ENCODE assay signal across 7 cellular contexts in genomic region chr13:114132419-114133121, GRCh38. TPM values are rescaled to one million over a fixed set of nuclear protein-coding genes. Genes with fewer than 3 reads are reported as not detected.
A peak's percentile ranks its signal among the peaks of the same experiment; 100 is the strongest.
DNase-seq lines count a peak whose midpoint lies in the region; TF ChIP-seq lines count a peak whose summit lies in the region.

A gene with protein sequence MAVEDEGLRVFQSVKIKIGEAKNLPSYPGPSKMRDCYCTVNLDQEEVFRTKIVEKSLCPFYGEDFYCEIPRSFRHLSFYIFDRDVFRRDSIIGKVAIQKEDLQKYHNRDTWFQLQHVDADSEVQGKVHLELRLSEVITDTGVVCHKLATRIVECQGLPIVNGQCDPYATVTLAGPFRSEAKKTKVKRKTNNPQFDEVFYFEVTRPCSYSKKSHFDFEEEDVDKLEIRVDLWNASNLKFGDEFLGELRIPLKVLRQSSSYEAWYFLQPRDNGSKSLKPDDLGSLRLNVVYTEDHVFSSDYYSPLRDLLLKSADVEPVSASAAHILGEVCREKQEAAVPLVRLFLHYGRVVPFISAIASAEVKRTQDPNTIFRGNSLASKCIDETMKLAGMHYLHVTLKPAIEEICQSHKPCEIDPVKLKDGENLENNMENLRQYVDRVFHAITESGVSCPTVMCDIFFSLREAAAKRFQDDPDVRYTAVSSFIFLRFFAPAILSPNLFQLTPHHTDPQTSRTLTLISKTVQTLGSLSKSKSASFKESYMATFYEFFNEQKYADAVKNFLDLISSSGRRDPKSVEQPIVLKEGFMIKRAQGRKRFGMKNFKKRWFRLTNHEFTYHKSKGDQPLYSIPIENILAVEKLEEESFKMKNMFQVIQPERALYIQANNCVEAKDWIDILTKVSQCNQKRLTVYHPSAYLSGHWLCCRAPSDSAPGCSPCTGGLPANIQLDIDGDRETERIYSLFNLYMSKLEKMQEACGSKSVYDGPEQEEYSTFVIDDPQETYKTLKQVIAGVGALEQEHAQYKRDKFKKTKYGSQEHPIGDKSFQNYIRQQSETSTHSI (minus strand): TSS chr13:114132623. CDS start chr13:114132489, 134 bp downstream.

- H3K36me3 ChIP-seq in HAP-1 (replicated peaks) (no peaks in the 10 kb centered on the region), breast epithelium (no peaks in the 10 kb centered on the region)

- in situ Hi-C loops in HAP-1 (cut with MboI; ENCODE audit: low sequenced_read_pairs), result no loop called here

- H3K4me1 ChIP-seq in HAP-1, result peaks cover 3% of the 10 kb centered on the region; the same call in 1 of the 2 replicates
- H3K4me1 ChIP-seq in breast epithelium, result peaks cover 6 to 8% of the 10 kb centered on the region in 2 donors

- peak within 1 kb of the TSS; percentile 67 to 80 for H3K27ac ChIP-seq in breast epithelium

- DNase-seq in HAP-1 (ENCODE audit: low spot score in 2 of 2) (peak; percentile 85 to 86), M059J (ENCODE audit: low read depth) (peak; percentile 72), T1000 (lab: John Stamatoyannopoulos, UW) (peak; percentile 50), breast epithelium (ENCODE audit: low spot score in 2 of 2) (no peak), renal cortical epithelial cell (ENCODE audit: low read depth) (peak; percentile 38)

- H3K27me3 ChIP-seq in HAP-1 (ENCODE audit: low read depth) (no peaks in the 10 kb centered on the region), breast epithelium (no peaks in the 10 kb centered on the region)

- TF ChIP-seq CTCF in GM12875 (IDR thresholded peaks at IDR 0.05; ENCODE audit: borderline replicate concordance, insufficient read depth, low read depth, low read length) (no peak), breast epithelium (IDR thresholded peaks at IDR 0.05) (no peak)

- H3K9me3 ChIP-seq in HAP-1, result no peaks in the 10 kb centered on the region
- H3K9me3 ChIP-seq in breast epithelium, result no peaks in the 10 kb centered on the region

- H3K4me3 ChIP-seq in GM12875 (ENCODE audit: low read depth, low read length), result peak within 1 kb of the TSS; percentile 97
- peak within 1 kb of the TSS; percentile 47 for H3K4me3 ChIP-seq in HAP-1
- H3K4me3 ChIP-seq in breast epithelium, result peak within 1 kb of the TSS; percentile 70 to 96 (median 74)
- peak within 1 kb of the TSS; percentile 80 for H3K4me3 ChIP-seq in iPS-11a (ENCODE audit: low read depth, low read length)

- no peak for TF ChIP-seq POLR2A in breast epithelium (IDR thresholded peaks at IDR 0.05)

- intact Hi-C loops in breast epithelium (cut with DNase I; ENCODE audit: low total_unique reads), result no loop called here

RNA-seq across cellular contexts. Expression of the gene that starts here (rescaled TPM):
- total RNA-seq in M059J (2014; rRNA removed; shearing (Covaris generic)), result 15.5 and 23.9 TPM in 2 replicates
- total RNA-seq in breast epithelium (10 to 100 TPM; 14.2 to 54.9 (median 31.5) TPM), renal cortical epithelial cell (9.0 and 10.9 TPM in 2 replicates)

Comparison
In these comparisons a context has a peak if more than half of its experiments do, and no peak if none do; other contexts are left out.
1. H3K4me3 ChIP-seq: peak in every context shown above with its lines; median percentile 97 in GM12875; 80 in iPS-11a; 74 in breast epithelium; 47 in HAP-1.
2. DNase-seq: peak in HAP-1 (2 of 2), M059J (single experiment), T1000 (single experiment) and renal cortical epithelial cell (single experiment); none in breast epithelium (0 of 2).